Comparison of ENCODE assay signal across 20 cellular contexts in the genomic region with DNA sequence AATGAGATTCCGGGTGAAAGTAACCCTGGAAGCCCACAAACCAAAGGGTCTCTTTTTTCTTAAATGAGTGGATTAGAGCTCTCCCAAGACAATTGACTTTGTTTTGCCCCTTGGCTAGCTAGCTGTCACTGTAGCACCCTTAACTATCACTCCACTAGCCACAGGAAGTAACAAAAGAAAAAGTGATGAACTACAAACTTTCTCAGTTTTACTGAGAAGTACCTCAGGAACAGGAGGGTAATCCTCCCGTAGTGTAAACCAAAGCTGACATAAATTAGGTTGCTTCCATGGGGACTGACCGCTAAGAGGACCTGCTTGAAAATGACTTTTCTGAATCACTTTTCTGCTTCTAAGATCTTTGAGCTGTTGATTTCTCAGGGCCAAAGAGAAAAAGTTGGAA.
DNase-seq lines count a peak whose midpoint lies in the region; ATAC-seq and TF ChIP-seq lines count a peak whose summit lies in the region.
"Had no signal": no experiment of that assay in that cellular context is flagged by ENCODE, and none has a peak within 500 bp of the region (broad histone marks: within the 10 kb centered on the region; RNA-seq: fewer than 3 reads in every experiment).

No MANE protein-coding gene starts in this region.

- H3K4me1 ChIP-seq in GM23338 (ENCODE audit: insufficient read depth) (no peaks in the 10 kb centered on the region), neural progenitor cell (peaks cover 14% of the 10 kb centered on the region)
- H3K4me1 ChIP-seq: BE2C, BLaER1 had no signal

- H3K27ac ChIP-seq in GM23338 (ENCODE audit: low read depth) (no peak overlapping the region), neural progenitor cell (no peak overlapping the region)
- H3K27ac ChIP-seq: BLaER1 had no signal

- H3K9me3 ChIP-seq in neural progenitor cell (ENCODE audit: low read depth) = no peaks in the 10 kb centered on the region
- H3K9me3 ChIP-seq: BE2C, BLaER1 had no signal

- H4K20me1 ChIP-seq in GM23338 (replicated peaks; ENCODE audit: insufficient read depth) (no peaks in the 10 kb centered on the region), neural progenitor cell (ENCODE audit: low read depth) (no peaks in the 10 kb centered on the region)
- H4K20me1 ChIP-seq: BLaER1 had no signal

- no peak overlapping the region for H3K4me3 ChIP-seq in GM23338
- no peak overlapping the region for H3K4me3 ChIP-seq in neural progenitor cell
- H3K4me3 ChIP-seq: BLaER1 had no signal

- ATAC-seq in GM23338 (no peak), HG03432 (IDR thresholded peaks at IDR 0.05; ENCODE audit: unreplicated experiment) (no peak)

- H3K9me2 ChIP-seq in GM23338 (ENCODE audit: insufficient read depth) = no peaks in the 10 kb centered on the region

- H3K4me2 ChIP-seq in GM23338 (no peak overlapping the region), neural progenitor cell (peak overlapping the region; percentile 8)
- H3K4me2 ChIP-seq: BLaER1 had no signal

- H3K79me2 ChIP-seq in GM23338 (replicated peaks; ENCODE audit: insufficient read depth) = no peaks in the 10 kb centered on the region
- no peaks in the 10 kb centered on the region for H3K79me2 ChIP-seq in neural progenitor cell (ENCODE audit: low read depth)

- H3K27me3 Mint-ChIP-seq in GM23338 (ENCODE audit: insufficient read depth, low read depth, poor library complexity) (no peaks in the 10 kb centered on the region), neural progenitor cell (ENCODE audit: insufficient read depth, low read depth) (peaks cover 4% of the 10 kb centered on the region)
- H3K27me3 Mint-ChIP-seq: CD4-positive, CD25-positive, alpha-beta regulatory T cell had no signal

- DNase-seq in GM23338 (ENCODE audit: low spot score) (no peak), cerebellar cortex (ENCODE audit: low spot score) (peak; percentile 12), neural progenitor cell (ENCODE audit: low spot score) (peak; percentile 21), NCI-H2107 (lab: John Stamatoyannopoulos, UW) (no peak), cardiac septum (ENCODE audit: low spot score) (no peak)
- DNase-seq: 8988T; ACHN; BE2C; CD4-positive, alpha-beta memory T cell; CD4-positive, CD25-positive, alpha-beta regulatory T cell; CD8-positive, alpha-beta memory T cell; COR-L47; DMS 273 treated with DMSO at 0.1 percent for 48 hours; DMS153; DMS53; DMS79; GF-D8 had no signal

- H3K36me3 Mint-ChIP-seq in GM23338 (ENCODE audit: low read depth) (no peaks in the 10 kb centered on the region), neural progenitor cell (no peaks in the 10 kb centered on the region)
- H3K36me3 Mint-ChIP-seq: CD14-positive monocyte; CD4-positive, alpha-beta memory T cell; CD4-positive, CD25-positive, alpha-beta regulatory T cell; CD8-positive, alpha-beta memory T cell had no signal

- 0 out of 2 replicates have a peak overlapping the region, but pooled peaks have one; percentile 6 for H2AFZ ChIP-seq in GM23338
- no peak overlapping the region for H2AFZ ChIP-seq in neural progenitor cell (replicated peaks)

- no peak for TF ChIP-seq CTCF in GM23338 (conservative IDR thresholded peaks at IDR 0.05; ENCODE audit: low read depth in 2 of 2)
- TF ChIP-seq CTCF in neural progenitor cell (IDR thresholded peaks at IDR 0.05) = no peak

- intact Hi-C loops in cardiac septum (cut with DNase I) = no loop called here

- H3K27ac Mint-ChIP-seq in GM23338 (no peak overlapping the region), neural progenitor cell (no peak overlapping the region)
- H3K27ac Mint-ChIP-seq: CD14-positive monocyte; CD4-positive, alpha-beta memory T cell; CD4-positive, CD25-positive, alpha-beta regulatory T cell; CD8-positive, alpha-beta memory T cell had no signal

- no peaks in the 10 kb centered on the region for H3K36me3 ChIP-seq in GM23338 (ENCODE audit: insufficient read depth)
- no peaks in the 10 kb centered on the region for H3K36me3 ChIP-seq in neural progenitor cell
- H3K36me3 ChIP-seq: BE2C, BLaER1 had no signal

- H3K4me1 Mint-ChIP-seq in GM23338 = no peaks in the 10 kb centered on the region
- peaks cover 18% of the 10 kb centered on the region for H3K4me1 Mint-ChIP-seq in neural progenitor cell
- H3K4me1 Mint-ChIP-seq: CD14-positive monocyte; CD4-positive, alpha-beta memory T cell; CD4-positive, CD25-positive, alpha-beta regulatory T cell; CD8-positive, alpha-beta memory T cell had no signal

- no peaks in the 10 kb centered on the region for H3K27me3 ChIP-seq in GM23338 (ENCODE audit: insufficient read depth)
- no peaks in the 10 kb centered on the region for H3K27me3 ChIP-seq in neural progenitor cell
- H3K27me3 ChIP-seq: BE2C, BLaER1 had no signal

- H3K4me3 Mint-ChIP-seq in GM23338 = no peak overlapping the region
- no peak overlapping the region for H3K4me3 Mint-ChIP-seq in neural progenitor cell
- H3K4me3 Mint-ChIP-seq: CD14-positive monocyte; CD4-positive, alpha-beta memory T cell; CD4-positive, CD25-positive, alpha-beta regulatory T cell; CD8-positive, alpha-beta memory T cell had no signal

- H3K9me3 Mint-ChIP-seq in GM23338 (no peaks in the 10 kb centered on the region), neural progenitor cell (no peaks in the 10 kb centered on the region)
- H3K9me3 Mint-ChIP-seq: CD4-positive, CD25-positive, alpha-beta regulatory T cell; CD8-positive, alpha-beta memory T cell had no signal

- no peak overlapping the region for H3K9ac ChIP-seq in neural progenitor cell
- H3K9ac ChIP-seq: BLaER1 had no signal

- H3F3A ChIP-seq in GM23338 (replicated peaks; ENCODE audit: low read depth) (no peaks in the 10 kb centered on the region), neural progenitor cell (ENCODE audit: low read depth) (peaks cover 15% of the 10 kb centered on the region)

TF ChIP-seq in GM23338, 12 proteins besides CTCF, POLR2A, EP300 and RAD21 (continues in another document):
- TF ChIP-seq JUNB (IDR thresholded peaks at IDR 0.05; ENCODE audit: unreplicated experiment) = no peak
- TF ChIP-seq, protein P1, sequence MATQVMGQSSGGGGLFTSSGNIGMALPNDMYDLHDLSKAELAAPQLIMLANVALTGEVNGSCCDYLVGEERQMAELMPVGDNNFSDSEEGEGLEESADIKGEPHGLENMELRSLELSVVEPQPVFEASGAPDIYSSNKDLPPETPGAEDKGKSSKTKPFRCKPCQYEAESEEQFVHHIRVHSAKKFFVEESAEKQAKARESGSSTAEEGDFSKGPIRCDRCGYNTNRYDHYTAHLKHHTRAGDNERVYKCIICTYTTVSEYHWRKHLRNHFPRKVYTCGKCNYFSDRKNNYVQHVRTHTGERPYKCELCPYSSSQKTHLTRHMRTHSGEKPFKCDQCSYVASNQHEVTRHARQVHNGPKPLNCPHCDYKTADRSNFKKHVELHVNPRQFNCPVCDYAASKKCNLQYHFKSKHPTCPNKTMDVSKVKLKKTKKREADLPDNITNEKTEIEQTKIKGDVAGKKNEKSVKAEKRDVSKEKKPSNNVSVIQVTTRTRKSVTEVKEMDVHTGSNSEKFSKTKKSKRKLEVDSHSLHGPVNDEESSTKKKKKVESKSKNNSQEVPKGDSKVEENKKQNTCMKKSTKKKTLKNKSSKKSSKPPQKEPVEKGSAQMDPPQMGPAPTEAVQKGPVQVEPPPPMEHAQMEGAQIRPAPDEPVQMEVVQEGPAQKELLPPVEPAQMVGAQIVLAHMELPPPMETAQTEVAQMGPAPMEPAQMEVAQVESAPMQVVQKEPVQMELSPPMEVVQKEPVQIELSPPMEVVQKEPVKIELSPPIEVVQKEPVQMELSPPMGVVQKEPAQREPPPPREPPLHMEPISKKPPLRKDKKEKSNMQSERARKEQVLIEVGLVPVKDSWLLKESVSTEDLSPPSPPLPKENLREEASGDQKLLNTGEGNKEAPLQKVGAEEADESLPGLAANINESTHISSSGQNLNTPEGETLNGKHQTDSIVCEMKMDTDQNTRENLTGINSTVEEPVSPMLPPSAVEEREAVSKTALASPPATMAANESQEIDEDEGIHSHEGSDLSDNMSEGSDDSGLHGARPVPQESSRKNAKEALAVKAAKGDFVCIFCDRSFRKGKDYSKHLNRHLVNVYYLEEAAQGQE (IDR thresholded peaks at IDR 0.05; ENCODE audit: unreplicated experiment) = no peak
- TF ChIP-seq STAT1 (IDR thresholded peaks at IDR 0.05; ENCODE audit: unreplicated experiment) = no peak
- no peak for TF ChIP-seq CREB1 (CRISPR knock-in tag; IDR thresholded peaks at IDR 0.05; ENCODE audit: low read depth)

Comparison
In these comparisons a context has a peak if more than half of its experiments do, and no peak if none do; other contexts are left out.
1. DNase-seq: peak in cerebellar cortex (single experiment) and neural progenitor cell (single experiment); none in GM23338 (single experiment), NCI-H2107 (single experiment) and cardiac septum (single experiment).